ENCODE assay signal across 8 cellular contexts in genomic region chr7:16647435-16647960, GRCh38. TPM values are rescaled to one million over a fixed set of nuclear protein-coding genes. Genes with fewer than 3 reads are reported as not detected.
A peak's percentile ranks its signal among the peaks of the same experiment; 100 is the strongest.
DNase-seq lines count a peak whose midpoint lies in the region; ATAC-seq, FAIRE-seq and TF ChIP-seq lines count a peak whose summit lies in the region.

No MANE protein-coding gene starts in this region.

- no CpG with 5 or more reads among the region's 2 CpGs for WGBS in neuronal stem cell (ENCODE audit: extremely low coverage in 2 of 2, insufficient read length in 2 of 2, insufficient replicate concordance in 1 of 2), 2 donors

- peaks cover 93% of the 10 kb centered on the region for H3K79me2 ChIP-seq in DOHH2 (ENCODE audit: control insufficient read depth, low read length)

- H3K79me1 ChIP-seq in neuronal stem cell (ENCODE audit: low read depth, low read length), result peaks cover 2% of the 10 kb centered on the region

- peaks cover 53% of the 10 kb centered on the region for H3K4me1 ChIP-seq in DOHH2 (ENCODE audit: control insufficient read depth, low read length)
- peaks cover 11 to 26% of the 10 kb centered on the region in 2 donors for H3K4me1 ChIP-seq in neuronal stem cell (ENCODE audit: control insufficient read depth in 2 of 2, insufficient read depth in 1 of 2, low read depth in 1 of 2, low read length in 2 of 2)

- H3K18ac ChIP-seq in neuronal stem cell (ENCODE audit: low read length), result no peak overlapping the region

- no peak overlapping the region for H3K9ac ChIP-seq in neuronal stem cell (ENCODE audit: low read depth, low read length, poor library complexity)

- no peak overlapping the region for H3K23ac ChIP-seq in neuronal stem cell (ENCODE audit: low read depth, low read length, poor library complexity)

- ATAC-seq in GM18907 (IDR thresholded peaks at IDR 0.05; ENCODE audit: unreplicated experiment) (no peak), HG02870 (IDR thresholded peaks at IDR 0.05; ENCODE audit: unreplicated experiment) (no peak)

- peak overlapping the region; percentile 93 for H3K4me3 ChIP-seq in DOHH2 (ENCODE audit: low read length)
- H3K4me3 ChIP-seq in choroid plexus epithelial cell (ENCODE audit: low read depth, low read length), result peak overlapping the region; percentile 93
- H3K4me3 ChIP-seq in neuronal stem cell (ENCODE audit: low read length in 2 of 2), result peak overlapping the region in 1 of 2 donors; percentile 98

- H3K9me3 ChIP-seq in DOHH2 (ENCODE audit: control insufficient read depth, insufficient read depth, low read length), result no peaks in the 10 kb centered on the region
- H3K9me3 ChIP-seq in neuronal stem cell (replicated peaks in 1 of 2; ENCODE audit: control insufficient read depth in 2 of 2, insufficient read depth in 1 of 2, low read depth in 1 of 2, low read length in 2 of 2), result no peaks in the 10 kb centered on the region

- H4K91ac ChIP-seq in neuronal stem cell (ENCODE audit: low read depth, low read length, poor library complexity), result no peak overlapping the region

- H3K27me3 ChIP-seq in DOHH2 (ENCODE audit: control insufficient read depth, low read length) (no peaks in the 10 kb centered on the region), neuronal stem cell (ENCODE audit: control insufficient read depth in 3 of 3, insufficient read depth in 3 of 3, low read depth in 1 of 3, low read length in 3 of 3) (no peaks in the 10 kb centered on the region)

- no peak overlapping the region for H2BK12ac ChIP-seq in neuronal stem cell (ENCODE audit: low read length)

- H3K36me3 ChIP-seq in DOHH2 (ENCODE audit: control insufficient read depth, low read length) (peaks cover 50% of the 10 kb centered on the region), neuronal stem cell (replicated peaks in 1 of 2; ENCODE audit: control insufficient read depth in 2 of 2, insufficient read depth in 2 of 2, low read length in 2 of 2) (peaks cover 0 to 12% of the 10 kb centered on the region in 2 donors)

- H4K8ac ChIP-seq in neuronal stem cell (ENCODE audit: low read depth, low read length), result no peak overlapping the region

- DNase-seq in NCI-H1092 treated with DMSO at 0.1 percent for 48 hours (lab: John Stamatoyannopoulos, UW) (peak; percentile 13), choroid plexus epithelial cell (ENCODE audit: low read depth) (no peak), neuronal stem cell (ENCODE audit: low spot score) (no peak), DMS114 treated with DMSO at 0.1 percent for 48 hours (lab: John Stamatoyannopoulos, UW; ENCODE audit: unreplicated experiment) (no peak), HTR-8/SVneo (ENCODE audit: insufficient read length, low spot score) (no peak)

- H3K9me2 ChIP-seq in DOHH2 (replicated peaks; ENCODE audit: control insufficient read depth, low read length), result no peaks in the 10 kb centered on the region

- TF ChIP-seq CTCF in DOHH2 (IDR thresholded peaks at IDR 0.05; ENCODE audit: low read depth, low read length, poor library complexity, severe bottlenecking), result no peak
- no peak for TF ChIP-seq CTCF in choroid plexus epithelial cell (conservative IDR thresholded peaks at IDR 0.05; ENCODE audit: low read depth, low read length)

- FAIRE-seq in HTR-8/SVneo (lab: Jason Lieb, UNC), result no peak

- H3K4me2 ChIP-seq in DOHH2 (ENCODE audit: low read length), result peak overlapping the region; percentile 77
- peak overlapping the region; percentile 59 for H3K4me2 ChIP-seq in neuronal stem cell (ENCODE audit: insufficient read depth, low read length, poor library complexity, severe bottlenecking)

- H2BK120ac ChIP-seq in neuronal stem cell (ENCODE audit: low read depth, low read length), result no peak overlapping the region

- no peak overlapping the region for H3K27ac ChIP-seq in DOHH2 (ENCODE audit: low read depth, low read length)
- H3K27ac ChIP-seq in neuronal stem cell (replicated peaks; ENCODE audit: low read length), result no peak overlapping the region

- no peak overlapping the region for H2AK5ac ChIP-seq in neuronal stem cell (ENCODE audit: low read depth, low read length)

- no peak overlapping the region for H2BK15ac ChIP-seq in neuronal stem cell (ENCODE audit: low read length)

- H3K14ac ChIP-seq in neuronal stem cell (ENCODE audit: low read length), result no peak overlapping the region

- H4K20me1 ChIP-seq in DOHH2 (ENCODE audit: control insufficient read depth, insufficient read depth, low read depth, low read length), result peaks cover 41% of the 10 kb centered on the region

- no peak overlapping the region for H2BK5ac ChIP-seq in neuronal stem cell (ENCODE audit: low read length)

- H3F3A ChIP-seq in DOHH2 (ENCODE audit: control insufficient read depth, insufficient read depth), result peaks cover 14% of the 10 kb centered on the region

- no peak overlapping the region for H3K4ac ChIP-seq in neuronal stem cell (ENCODE audit: low read length)

- no peak overlapping the region for H2AFZ ChIP-seq in neuronal stem cell (ENCODE audit: low read length)

RNA-seq across cellular contexts. Expression of gene BZW2, which starts 1.5 kb away (rescaled TPM):
- 113 TPM for polyA plus RNA-seq in neuronal stem cell (2013, experiment 1 of 2)
- polyA plus RNA-seq in neuronal stem cell (2013, experiment 2 of 2), result 113 TPM

RNA-seq across cellular contexts. Expression of gene ANKMY2, which starts 1.9 kb away (rescaled TPM):
- 46.0 TPM for polyA plus RNA-seq in neuronal stem cell (2013, experiment 1 of 2)
- polyA plus RNA-seq in neuronal stem cell (2013, experiment 2 of 2), result 45.3 TPM
